ENCODE assay signal across 6 cellular contexts in the genomic region with DNA sequence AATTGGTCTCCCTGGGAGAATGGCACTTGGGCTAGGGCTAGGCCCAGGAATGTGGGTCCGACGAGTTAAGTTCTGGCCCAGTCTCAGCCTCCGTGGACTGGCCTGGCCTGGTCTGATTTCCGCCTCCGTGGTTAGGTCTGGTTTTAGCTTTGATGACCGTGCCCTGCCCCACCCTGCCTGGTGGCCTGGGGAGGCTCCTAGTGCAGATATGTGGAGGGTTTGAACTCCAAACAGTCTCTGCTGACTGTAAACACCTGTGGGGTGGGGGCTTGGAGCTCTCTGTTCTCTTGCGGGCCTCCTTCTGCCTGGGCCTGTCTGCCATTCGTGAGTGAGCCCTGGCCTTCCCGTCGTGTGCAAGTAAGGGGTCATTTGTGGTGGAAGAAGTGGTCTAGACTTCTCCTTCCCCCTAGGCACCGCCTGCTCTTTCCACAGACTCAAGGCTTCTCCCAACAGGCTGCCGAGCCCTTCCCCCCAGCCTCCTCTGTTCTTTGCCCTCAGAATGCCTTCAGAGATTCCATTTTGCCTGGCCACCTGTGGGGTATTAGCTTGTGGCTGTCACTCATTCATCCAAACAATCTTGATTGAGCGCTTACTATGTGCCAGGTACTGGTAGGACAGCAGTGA. TPM values are rescaled to one million over a fixed set of nuclear protein-coding genes. Genes with fewer than 3 reads are reported as not detected.
DNase-seq lines count a peak whose midpoint lies in the region; ATAC-seq and TF ChIP-seq lines count a peak whose summit lies in the region.

No MANE protein-coding gene starts in this region.

- intact Hi-C loops in activated CD4-positive, alpha-beta T cell treated with anti-CD3 and anti-CD28 coated beads for 36 hours (cut with DNase I, micrococcal nuclease), result loop anchor here in 1 of 2 experiments (10.0 kb wide), 1 partner anchor 520 kb away; no protein-coding TSS in a partner anchor

- TF ChIP-seq EP300 in suprapubic skin (IDR thresholded peaks at IDR 0.05), result no peak

- ATAC-seq in activated CD4-positive, alpha-beta T cell treated with anti-CD3 and anti-CD28 coated beads for 36 hours, result no peak
- no peak for ATAC-seq in HG03095 (IDR thresholded peaks at IDR 0.05; ENCODE audit: unreplicated experiment)

- WGBS in suprapubic skin, result 11% methylated on average over 13 of the region's 13 CpGs

- CTCF ChIA-PET in activated CD4-positive, alpha-beta T cell treated with anti-CD3 and anti-CD28 coated beads for 36 hours (lab: Charles Lee), result interaction anchor here (0.5 to 1.0 kb wide), 3 partner anchors 14 to 735 kb away, joined by 3 read pairs; no protein-coding TSS in a partner anchor

- peak overlapping the region; percentile 99 for H3K27ac ChIP-seq in suprapubic skin

- H3K27me3 Mint-ChIP-seq in activated CD4-positive, alpha-beta T cell treated with anti-CD3 and anti-CD28 coated beads for 36 hours, result no peaks in the 10 kb centered on the region

- peak overlapping the region; percentile 95 for H3K27ac Mint-ChIP-seq in activated CD4-positive, alpha-beta T cell treated with anti-CD3 and anti-CD28 coated beads for 36 hours

- peaks cover 4% of the 10 kb centered on the region for H3K36me3 ChIP-seq in suprapubic skin

- H3K4me3 ChIP-seq in fibroblast of villous mesenchyme (ENCODE audit: low read depth, low read length), result peak overlapping the region; percentile 96
- H3K4me3 ChIP-seq in suprapubic skin, result peak overlapping the region; percentile 94

- H3K9me3 Mint-ChIP-seq in activated CD4-positive, alpha-beta T cell treated with anti-CD3 and anti-CD28 coated beads for 36 hours (ENCODE audit: low read depth), result no peaks in the 10 kb centered on the region

- H3K4me1 ChIP-seq in suprapubic skin, result peaks cover 76% of the 10 kb centered on the region

- H3K9me3 ChIP-seq in suprapubic skin, result no peaks in the 10 kb centered on the region

- H3K4me1 Mint-ChIP-seq in activated CD4-positive, alpha-beta T cell treated with anti-CD3 and anti-CD28 coated beads for 36 hours, result peaks cover 53% of the 10 kb centered on the region

- no peak for TF ChIP-seq POLR2A in suprapubic skin (IDR thresholded peaks at IDR 0.05)

- DNase-seq in activated CD4-positive, alpha-beta T cell treated with anti-CD3 and anti-CD28 coated beads for 36 hours, result no peak
- no peak for DNase-seq in activated CD4-positive, alpha-beta T cell treated with anti-CD3 and anti-CD28 coated beads, Interleukin-2, amount 50 U/mL, for 4 hours
- DNase-seq in fibroblast of villous mesenchyme (ENCODE audit: low read depth) (no peak), suprapubic skin (ENCODE audit: low spot score in 2 of 2) (peak; percentile 70 to 81), putamen (ENCODE audit: low spot score) (no peak)

- H3K4me3 Mint-ChIP-seq in activated CD4-positive, alpha-beta T cell treated with anti-CD3 and anti-CD28 coated beads for 36 hours, result peak overlapping the region; percentile 93

- POLR2A ChIA-PET in activated CD4-positive, alpha-beta T cell treated with anti-CD3 and anti-CD28 coated beads for 36 hours (lab: Charles Lee), result interaction anchor here (0.6 kb wide), 2 partner anchors 525 to 734 kb away, joined by 3 read pairs; no protein-coding TSS in a partner anchor

- H3K36me3 Mint-ChIP-seq in activated CD4-positive, alpha-beta T cell treated with anti-CD3 and anti-CD28 coated beads for 36 hours (ENCODE audit: low read depth), result peaks cover 13% of the 10 kb centered on the region

- no peak for TF ChIP-seq CTCF in fibroblast of villous mesenchyme (IDR thresholded peaks at IDR 0.05; ENCODE audit: insufficient read depth, low read depth, low read length)
- no peak for TF ChIP-seq CTCF in suprapubic skin (IDR thresholded peaks at IDR 0.05)

- H3K27me3 ChIP-seq in suprapubic skin, result no peaks in the 10 kb centered on the region

RNA-seq across cellular contexts. Expression of a gene that starts 1.5 kb away (rescaled TPM):
- total RNA-seq in activated CD4-positive, alpha-beta T cell treated with anti-CD3 and anti-CD28 coated beads for 36 hours, result 100 to 1,000 TPM in 1 of 2 experiments, 10 to 100 TPM in 1; 91.7 to 130 TPM
- total RNA-seq in fibroblast of villous mesenchyme (20.0 and 23.3 TPM in 2 replicates), suprapubic skin (100 to 1,000 TPM; 103 to 147 (median 120) TPM)

RNA-seq across cellular contexts. Expression of a gene that starts 4.9 kb away (rescaled TPM):
- 10 to 100 TPM; 20.9 to 31.6 TPM for total RNA-seq in activated CD4-positive, alpha-beta T cell treated with anti-CD3 and anti-CD28 coated beads for 36 hours
- 31.1 and 45.7 TPM in 2 replicates for total RNA-seq in fibroblast of villous mesenchyme
- 10 to 100 TPM; 27.0 to 42.7 (median 38.0) TPM for total RNA-seq in suprapubic skin

RNA-seq across cellular contexts. Expression of a gene that starts 15.9 kb away (rescaled TPM):
- not detected for total RNA-seq in activated CD4-positive, alpha-beta T cell treated with anti-CD3 and anti-CD28 coated beads for 36 hours
- total RNA-seq in fibroblast of villous mesenchyme, result not detected in 2 replicates
- total RNA-seq in suprapubic skin, result 1 to 10 TPM in 2 of 4 donors, under 1 TPM in 1, not detected in 1; 0.34 to 3.9 (median 3.5) TPM

RNA-seq across cellular contexts. Expression of a gene that starts 22.5 kb away (rescaled TPM):
- total RNA-seq in activated CD4-positive, alpha-beta T cell treated with anti-CD3 and anti-CD28 coated beads for 36 hours, result 10 to 100 TPM; 30.4 to 34.5 TPM
- 26.7 and 37.1 TPM in 2 replicates for total RNA-seq in fibroblast of villous mesenchyme
- total RNA-seq in suprapubic skin, result 10 to 100 TPM; 31.6 to 49.8 (median 47.8) TPM

RNA-seq across cellular contexts. Expression of a gene that starts 40.4 kb away (rescaled TPM):
- 10 to 100 TPM; 10.4 to 12.7 TPM for total RNA-seq in activated CD4-positive, alpha-beta T cell treated with anti-CD3 and anti-CD28 coated beads for 36 hours
- total RNA-seq in fibroblast of villous mesenchyme, result 15.5 and 19.4 TPM in 2 replicates
- total RNA-seq in suprapubic skin, result 10 to 100 TPM; 10.8 to 23.6 (median 16.5) TPM

Comparison
In these comparisons a context has a peak if more than half of its experiments do, and no peak if none do; other contexts are left out.
1. DNase-seq: peak in suprapubic skin (2 of 2); none in activated CD4-positive, alpha-beta T cell treated with anti-CD3 and anti-CD28 coated beads for 36 hours (single experiment), activated CD4-positive, alpha-beta T cell treated with anti-CD3 and anti-CD28 coated beads, Interleukin-2, amount 50 U/mL, for 4 hours (0 of 2), fibroblast of villous mesenchyme (single experiment) and putamen (single experiment).